In genomic region chr2:20568501-20569463, GRCh38 we compare ENCODE assay signal across 11 cellular contexts.
A peak's percentile ranks its signal among the peaks of the same experiment; 100 is the strongest.
DNase-seq lines count a peak whose midpoint lies in the region; ATAC-seq and TF ChIP-seq lines count a peak whose summit lies in the region.
"Had no signal": no experiment of that assay in that cellular context is flagged by ENCODE, and none has a peak within 500 bp of the region (broad histone marks: within the 10 kb centered on the region; RNA-seq: fewer than 3 reads in every experiment).

No MANE protein-coding gene starts in this region.

- TF ChIP-seq POLR2A in HCT116 (IDR thresholded peaks at IDR 0.05; ENCODE audit: borderline replicate concordance, extremely low read depth, insufficient read depth, insufficient read length), result no peak

- 77% methylated on average over 13 of the region's 13 CpGs for WGBS in mammary epithelial cell (ENCODE audit: low coverage, missing lambda C conversion rate)

- in situ Hi-C loops in mammary epithelial cell (cut with MboI; ENCODE audit: low sequenced_read_pairs in 2 of 2), result no loop called here

- TF ChIP-seq CTCF in HCT116 (IDR thresholded peaks at IDR 0.05 in 2 of 3, conservative IDR thresholded peaks at IDR 0.05 in 1 of 3; ENCODE audit: borderline replicate concordance in 1 of 3, insufficient read depth in 1 of 3, low read depth in 2 of 3, low read length in 2 of 3) (no peak), mammary epithelial cell (conservative IDR thresholded peaks at IDR 0.05 in 1 of 2, IDR thresholded peaks at IDR 0.05 in 1 of 2; ENCODE audit: extremely low read depth in 1 of 2, insufficient read depth in 1 of 2, low read depth in 1 of 2, low read length in 2 of 2) (no peak), colonic mucosa (IDR thresholded peaks at IDR 0.05) (no peak)

- CTCF ChIA-PET in HCT116 (lab: Charles Lee) (no interaction called here), mammary epithelial cell (lab: Charles Lee; ENCODE audit: low non-redundant PET) (interaction anchor here (0.7 kb wide), 1 partner anchor 28 kb away, joined by 4 read pairs; no protein-coding TSS in a partner anchor)

- no peaks in the 10 kb centered on the region for H4K20me1 ChIP-seq in HCT116 (ENCODE audit: insufficient read depth)
- H4K20me1 ChIP-seq in mammary epithelial cell (ENCODE audit: insufficient read depth, low read length), result no peaks in the 10 kb centered on the region

- TF ChIP-seq RAD21 in HCT116 (IDR thresholded peaks at IDR 0.05; ENCODE audit: low read depth), result no peak

- H3K4me1 ChIP-seq in HCT116 (ENCODE audit: control insufficient read depth in 1 of 2, insufficient read depth in 2 of 2, low read length in 2 of 2), result peaks cover 0 to 12% of the 10 kb centered on the region in 2 experiments; a peak in 1 of 4 replicates
- peaks cover 17% of the 10 kb centered on the region for H3K4me1 ChIP-seq in mammary epithelial cell (ENCODE audit: insufficient read depth, low read length)
- no peaks in the 10 kb centered on the region for H3K4me1 ChIP-seq in colonic mucosa

- H3K9me3 ChIP-seq in HCT116 (ENCODE audit: control insufficient read depth in 1 of 2, insufficient read depth in 1 of 2, low read depth in 1 of 2, low read length in 2 of 2) (no peaks in the 10 kb centered on the region), mammary epithelial cell (replicated peaks; ENCODE audit: insufficient read depth, low read length) (no peaks in the 10 kb centered on the region), colonic mucosa (no peaks in the 10 kb centered on the region)

- intact Hi-C loops in HCT116 (cut with micrococcal nuclease) (no loop called here), mammary epithelial cell (cut with micrococcal nuclease) (no loop called here), colonic mucosa (cut with DNase I) (no loop called here)

- BruUV-seq in HCT116 (replicated peaks; lab: Mats Ljungman, UMichigan), result no TSS peak
- BruUV-seq in mammary epithelial cell (replicated peaks; lab: Mats Ljungman, UMichigan), result no TSS peak

- H3K79me2 ChIP-seq in HCT116 (ENCODE audit: insufficient read depth, low read length), result no peaks in the 10 kb centered on the region
- no peaks in the 10 kb centered on the region for H3K79me2 ChIP-seq in mammary epithelial cell (ENCODE audit: insufficient read depth, low read length)

- dilution Hi-C loops in mammary epithelial cell (cut with HindIII; ENCODE audit: low sequenced_read_pairs), result loop anchor here (5.0 kb wide), 2 partner anchors 49 to 51 kb away; no protein-coding TSS in a partner anchor

- H3K9ac ChIP-seq in HCT116 (ENCODE audit: low read length), result no peak overlapping the region
- no peak overlapping the region for H3K9ac ChIP-seq in mammary epithelial cell (ENCODE audit: insufficient read depth, low read length)
- no peak overlapping the region for H3K9ac ChIP-seq in colonic mucosa (ENCODE audit: low read depth in 2 of 2, low read length in 2 of 2)

- no peak overlapping the region for H2AFZ ChIP-seq in HCT116 (ENCODE audit: low read depth, low read length, poor library complexity, severe bottlenecking)
- peak overlapping the region; percentile 63 for H2AFZ ChIP-seq in mammary epithelial cell (ENCODE audit: low read depth, low read length)

- POLR2A ChIA-PET in HCT116 (lab: Charles Lee), result interaction anchor here (1.0 to 1.5 kb wide), 3 partner anchors 8 to 122 kb away, joined by 3 read pairs; partner anchors contain the start of gene RHOB

- no peak overlapping the region for H3K4me2 ChIP-seq in HCT116 (ENCODE audit: low read length)
- H3K4me2 ChIP-seq in mammary epithelial cell (ENCODE audit: insufficient read depth, low read depth, low read length), result no peak overlapping the region

- H3K4me3 ChIP-seq in HCT116 (replicated peaks in 1 of 2; ENCODE audit: low read depth in 1 of 2, low read length in 2 of 2) (no peak overlapping the region), mammary epithelial cell (replicated peaks in 1 of 3; ENCODE audit: insufficient read depth in 1 of 3, low read depth in 2 of 3, low read length in 3 of 3) (no peak overlapping the region), skin epidermis (no peak overlapping the region), colonic mucosa (no peak overlapping the region)

- RAD21 ChIA-PET in HCT116 (lab: Charles Lee; ENCODE audit: low non-redundant PET in 1 of 2, low total read pairs in 2 of 2, uncharacterized antibody in 2 of 2, unreplicated experiment in 2 of 2), result no interaction called here

- ATAC-seq in HCT116 (peak; percentile 36), HG03378 (IDR thresholded peaks at IDR 0.05; ENCODE audit: unreplicated experiment) (no peak), GM21619 (IDR thresholded peaks at IDR 0.05; ENCODE audit: unreplicated experiment) (no peak)
- ATAC-seq: activated naive CD4-positive, alpha-beta T cell treated with anti-CD3 and anti-CD28 coated beads, Interleukin-2, amount 50 U/mL, for 72 hours had no signal

- H3K27me3 ChIP-seq in HCT116 (ENCODE audit: insufficient read depth, low read length) (no peaks in the 10 kb centered on the region), mammary epithelial cell (ENCODE audit: insufficient read depth, low read length) (no peaks in the 10 kb centered on the region), colonic mucosa (no peaks in the 10 kb centered on the region)

- H3K9me2 ChIP-seq in HCT116 (ENCODE audit: insufficient read depth), result no peaks in the 10 kb centered on the region

- H3K36me3 ChIP-seq in HCT116 (ENCODE audit: control insufficient read depth in 1 of 2, insufficient read depth in 2 of 2, low read length in 2 of 2), result no peaks in the 10 kb centered on the region
- H3K36me3 ChIP-seq in mammary epithelial cell (ENCODE audit: insufficient read depth, low read length), result no peaks in the 10 kb centered on the region
- no peaks in the 10 kb centered on the region for H3K36me3 ChIP-seq in colonic mucosa

- DNase-seq in HCT116 (ENCODE audit: low read depth, low spot score), result no peak
- peak; percentile 43 for DNase-seq in mammary epithelial cell
- peak; percentile 75 for DNase-seq in islet precursor cell
- DNase-seq in colonic mucosa, result no peak
- no peak for DNase-seq in SIG-M5 treated with dmso at 0.1 percent for 504 hours (lab: John Stamatoyannopoulos, UW; ENCODE audit: unreplicated experiment)
- DNase-seq: activated CD4-positive, CD25-positive, alpha-beta regulatory T cell; NCI-H1092 treated with DMSO at 0.1 percent for 48 hours had no signal

- H3K27ac ChIP-seq in HCT116 (ENCODE audit: low read depth, low read length), result no peak overlapping the region
- H3K27ac ChIP-seq in mammary epithelial cell (ENCODE audit: insufficient read depth, low read depth, low read length), result no peak overlapping the region
- peak overlapping the region in 17 of 21 experiments; percentile 0 to 88 (median 52) for H3K27ac ChIP-seq in skin epidermis
- H3K27ac ChIP-seq in colonic mucosa, result no peak overlapping the region

TF ChIP-seq in HCT116, 20 proteins besides CTCF, POLR2A, EP300 and RAD21 (continues in another document):
- TF ChIP-seq REST (IDR thresholded peaks at IDR 0.05; ENCODE audit: low read depth) (no peak), EZH2 (IDR thresholded peaks at IDR 0.05) (no peak), POLR2AphosphoS5 (IDR thresholded peaks at IDR 0.05; ENCODE audit: low read depth, low read length) (no peak), SIN3A (IDR thresholded peaks at IDR 0.05; ENCODE audit: low read depth) (no peak), EGR1 (IDR thresholded peaks at IDR 0.05; ENCODE audit: low read depth) (no peak), SP1 (IDR thresholded peaks at IDR 0.05; ENCODE audit: low read depth) (no peak), JUND (IDR thresholded peaks at IDR 0.05) (no peak), MAX (IDR thresholded peaks at IDR 0.05) (no peak), CBX3 (IDR thresholded peaks at IDR 0.05; ENCODE audit: low read depth) (no peak), EZH2phosphoT487 (IDR thresholded peaks at IDR 0.05; ENCODE audit: borderline replicate concordance) (no peak), ELF1 (IDR thresholded peaks at IDR 0.05; ENCODE audit: borderline replicate concordance, low read depth) (no peak)

Comparison
In these comparisons a context has a peak if more than half of its experiments do, and no peak if none do; other contexts are left out.
1. DNase-seq: peak in mammary epithelial cell (single experiment) and islet precursor cell (single experiment); none in HCT116 (single experiment), colonic mucosa (single experiment) and SIG-M5 treated with dmso at 0.1 percent for 504 hours (single experiment).
2. H3K27ac ChIP-seq: peak in skin epidermis (17 of 21); none in HCT116 (single experiment), mammary epithelial cell (single experiment) and colonic mucosa (single experiment).